In the genomic region with DNA sequence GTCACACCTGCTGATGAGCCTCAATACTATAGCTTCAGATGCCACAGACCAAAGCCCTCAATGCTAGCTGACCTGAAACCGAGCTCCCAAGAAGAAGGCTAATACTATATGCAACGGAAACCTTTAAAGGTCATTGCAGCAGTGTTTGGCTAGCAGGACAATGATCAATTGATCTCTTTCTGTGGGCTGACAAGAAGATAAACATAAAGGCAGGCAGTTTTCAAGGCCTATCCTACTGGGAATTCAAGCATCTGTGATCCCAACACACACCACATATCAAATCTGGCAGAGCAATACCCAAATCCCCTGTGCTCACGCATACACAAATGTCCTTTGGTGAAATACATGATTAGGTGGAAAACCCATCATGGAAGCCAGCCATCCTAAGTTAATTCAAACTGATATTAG, we compare ENCODE assay signal across 31 cellular contexts. TPM values are rescaled to one million over a fixed set of nuclear protein-coding genes. Genes with fewer than 3 reads are reported as not detected.
DNase-seq lines count a peak whose midpoint lies in the region; ATAC-seq and TF ChIP-seq lines count a peak whose summit lies in the region.
"Had no signal": no experiment of that assay in that cellular context is flagged by ENCODE, and none has a peak within 500 bp of the region (broad histone marks: within the 10 kb centered on the region; RNA-seq: fewer than 3 reads in every experiment).

No MANE protein-coding gene starts in this region.

- peaks cover 7% of the 10 kb centered on the region for H3K4me1 ChIP-seq in H9 (ENCODE audit: insufficient read depth, low read length)
- peaks cover 51% of the 10 kb centered on the region for H3K4me1 ChIP-seq in Panc1 (ENCODE audit: control insufficient read depth, insufficient read depth, low read length)
- H3K4me1 ChIP-seq in neural progenitor cell = peaks cover 78% of the 10 kb centered on the region
- H3K4me1 ChIP-seq in OCI-LY7 (ENCODE audit: insufficient read depth, low read length, poor library complexity, severe bottlenecking) = no peaks in the 10 kb centered on the region
- H3K4me1 ChIP-seq: upper lobe of right lung had no signal

- intact Hi-C loops in Panc1 (cut with micrococcal nuclease; ENCODE audit: unreplicated experiment) (no loop called here), OCI-LY7 (cut with micrococcal nuclease; ENCODE audit: unreplicated experiment) (no loop called here)
- intact Hi-C loops in activated CD8-positive, alpha-beta T cell treated with anti-CD3 and anti-CD28 coated beads for 36 hours (cut with micrococcal nuclease) = no loop called here

- in situ Hi-C loops in Panc1 (cut with HindIII; ENCODE audit: low pct_unique_long_range_greater_than_20kb, low sequenced_read_pairs) = no loop called here

- no peak overlapping the region for H3K14ac ChIP-seq in H9 (ENCODE audit: insufficient read depth, low read length)

- H4K8ac ChIP-seq in H9 (replicated peaks; ENCODE audit: insufficient read length, low read depth, low read length) = no peak overlapping the region

- H3K4me3 Mint-ChIP-seq in H9 = no peak overlapping the region
- peak overlapping the region; percentile 81 for H3K4me3 Mint-ChIP-seq in glutamatergic neuron (ENCODE audit: unreplicated experiment)
- H3K4me3 Mint-ChIP-seq in neural progenitor cell = peak overlapping the region; percentile 17
- no peak overlapping the region for H3K4me3 Mint-ChIP-seq in activated CD8-positive, alpha-beta T cell treated with anti-CD3 and anti-CD28 coated beads for 36 hours
- H3K4me3 Mint-ChIP-seq: activated CD8-positive, alpha-beta T cell treated with anti-CD3 and anti-CD28 coated beads, Interleukin-2, amount 10 ng/mL, durations not matched to agents 7 days and 5 days; activated naive CD8-positive, alpha-beta T cell; immature natural killer cell; stimulated activated memory B cell treated with anti-CD40 and anti-IgM and Interleukin-4, amounts not matched to agents 10 μg/mL and 1 μg/mL and 100 μg/mL, for 72 hours; T-helper 17 cell had no signal

- H3K36me3 ChIP-seq in Panc1 (ENCODE audit: control insufficient read depth, insufficient read depth, low read length) = no peaks in the 10 kb centered on the region
- no peaks in the 10 kb centered on the region for H3K36me3 ChIP-seq in neural progenitor cell
- H3K36me3 ChIP-seq in OCI-LY7 (ENCODE audit: insufficient read depth, low read length) = no peaks in the 10 kb centered on the region
- H3K36me3 ChIP-seq: BLaER1, gastrocnemius medialis, right atrium auricular region, upper lobe of right lung had no signal

- H4K20me1 ChIP-seq in H9 (ENCODE audit: control insufficient read depth, insufficient read depth, insufficient read length) (no peaks in the 10 kb centered on the region), neural progenitor cell (ENCODE audit: low read depth) (peaks cover 100% of the 10 kb centered on the region), OCI-LY7 (ENCODE audit: insufficient read depth, low read length) (no peaks in the 10 kb centered on the region)
- H4K20me1 ChIP-seq: BLaER1 had no signal

- H2AFZ ChIP-seq in H9 (ENCODE audit: low read length) (no peak overlapping the region), neural progenitor cell (replicated peaks) (no peak overlapping the region), OCI-LY7 (ENCODE audit: low read length) (no peak overlapping the region)
- H2AFZ ChIP-seq: hepatocyte had no signal

- H3T11ph ChIP-seq in H9 (ENCODE audit: low read length) = no peak overlapping the region

- H3K27ac Mint-ChIP-seq in H9 (peak overlapping the region; percentile 7 to 71 (median 66); a peak in 4 of 7 replicates), glutamatergic neuron (ENCODE audit: unreplicated experiment) (peak overlapping the region; percentile 95), neural progenitor cell (peak overlapping the region; percentile 76)
- H3K27ac Mint-ChIP-seq in activated CD8-positive, alpha-beta T cell treated with anti-CD3 and anti-CD28 coated beads for 36 hours = no peak overlapping the region
- H3K27ac Mint-ChIP-seq: activated CD8-positive, alpha-beta T cell treated with anti-CD3 and anti-CD28 coated beads, Interleukin-2, amount 10 ng/mL, durations not matched to agents 7 days and 5 days; activated naive CD8-positive, alpha-beta T cell; immature natural killer cell; stimulated activated memory B cell treated with anti-CD40 and anti-IgM and Interleukin-4, amounts not matched to agents 10 μg/mL and 1 μg/mL and 100 μg/mL, for 72 hours; T-helper 17 cell had no signal

- peaks cover 6 to 46% (median 25%) of the 10 kb centered on the region in 3 experiments for H3K36me3 Mint-ChIP-seq in H9 (ENCODE audit: insufficient read depth in 1 of 3, low read depth in 3 of 3)
- H3K36me3 Mint-ChIP-seq in glutamatergic neuron (ENCODE audit: unreplicated experiment) = no peaks in the 10 kb centered on the region
- peaks cover 2% of the 10 kb centered on the region for H3K36me3 Mint-ChIP-seq in neural progenitor cell
- no peaks in the 10 kb centered on the region for H3K36me3 Mint-ChIP-seq in activated CD8-positive, alpha-beta T cell treated with anti-CD3 and anti-CD28 coated beads for 36 hours (ENCODE audit: low read depth)
- H3K36me3 Mint-ChIP-seq: activated naive CD8-positive, alpha-beta T cell; immature natural killer cell; stimulated activated memory B cell treated with anti-CD40 and anti-IgM and Interleukin-4, amounts not matched to agents 10 μg/mL and 1 μg/mL and 100 μg/mL, for 72 hours had no signal

- CTCF ChIA-PET in Panc1 (lab: Charles Lee) (interaction anchor here (0.6 kb wide), 1 partner anchor 14 kb away, joined by 13 read pairs; no protein-coding TSS in a partner anchor), OCI-LY7 (lab: Charles Lee; ENCODE audit: unreplicated experiment) (no interaction called here)
- CTCF ChIA-PET in activated CD8-positive, alpha-beta T cell treated with anti-CD3 and anti-CD28 coated beads for 36 hours (lab: Charles Lee) = interaction anchor here (1.2 to 2.0 kb wide), 2 partner anchors 26 to 37 kb away, joined by 3 to 6 read pairs; no protein-coding TSS in a partner anchor

- no peak overlapping the region for H4K5ac ChIP-seq in H9 (ENCODE audit: insufficient read length, low read depth, low read length)

- H2BK12ac ChIP-seq in H9 (ENCODE audit: insufficient read length, low read depth, low read length) = no peak overlapping the region

- H3K79me2 ChIP-seq in H9 (ENCODE audit: insufficient read depth, low read length) (peaks cover 42% of the 10 kb centered on the region; the same call in 1 of the 2 replicates), neural progenitor cell (ENCODE audit: low read depth) (peaks cover 100% of the 10 kb centered on the region), OCI-LY7 (ENCODE audit: insufficient read depth, low read depth, low read length) (no peaks in the 10 kb centered on the region)

- H3K23me2 ChIP-seq in H9 (ENCODE audit: insufficient read length, low read depth, low read length, poor library complexity, severe bottlenecking) = no peaks in the 10 kb centered on the region

- H3K4me2 ChIP-seq in H9 (ENCODE audit: insufficient read depth, insufficient read length, low read length) (no peak overlapping the region), neural progenitor cell (peak overlapping the region; percentile 33), OCI-LY7 (ENCODE audit: low read length) (no peak overlapping the region)
- H3K4me2 ChIP-seq: BLaER1, hepatocyte had no signal

- no peaks in the 10 kb centered on the region for H3K9me3 ChIP-seq in H9 (ENCODE audit: control insufficient read depth, low read depth, low read length)
- H3K9me3 ChIP-seq in Panc1 (ENCODE audit: control insufficient read depth, insufficient read depth, low read depth, low read length) = no peaks in the 10 kb centered on the region
- H3K9me3 ChIP-seq in neural progenitor cell (ENCODE audit: low read depth) = no peaks in the 10 kb centered on the region
- H3K9me3 ChIP-seq in OCI-LY7 (ENCODE audit: low read length) = no peaks in the 10 kb centered on the region
- H3K9me3 ChIP-seq: BLaER1, gastrocnemius medialis, right atrium auricular region, upper lobe of right lung had no signal

- no peak overlapping the region for H2BK15ac ChIP-seq in H9 (ENCODE audit: low read depth, low read length)

- no peak overlapping the region for H2BK120ac ChIP-seq in H9 (ENCODE audit: low read depth, low read length, poor library complexity, severe bottlenecking)

- H2AK5ac ChIP-seq in H9 (ENCODE audit: insufficient read length, low read length) = no peak overlapping the region

- POLR2A ChIA-PET in Panc1 (lab: Charles Lee) (no interaction called here), OCI-LY7 (lab: Charles Lee) (interaction anchor here (0.8 kb wide), 1 partner anchor 10 kb away, joined by 6 read pairs; no protein-coding TSS in a partner anchor)
- POLR2A ChIA-PET in activated CD8-positive, alpha-beta T cell treated with anti-CD3 and anti-CD28 coated beads for 36 hours (lab: Charles Lee) = no interaction called here

- TF ChIP-seq CTCF in H9 (conservative IDR thresholded peaks at IDR 0.05) (no peak), Panc1 (IDR thresholded peaks at IDR 0.05) (no peak), glutamatergic neuron (IDR thresholded peaks at IDR 0.05; ENCODE audit: partially characterized antibody, unreplicated experiment) (no peak), neural progenitor cell (IDR thresholded peaks at IDR 0.05) (no peak), OCI-LY7 (conservative IDR thresholded peaks at IDR 0.05; ENCODE audit: low read length) (no peak)
- TF ChIP-seq CTCF in activated CD8-positive, alpha-beta T cell treated with anti-CD3 and anti-CD28 coated beads for 36 hours (IDR thresholded peaks at IDR 0.05) = no peak

- DNase-seq in H9 = no peak
- no peak for DNase-seq in Panc1 (ENCODE audit: low read depth, low spot score)
- DNase-seq in glutamatergic neuron = no peak
- DNase-seq in neural progenitor cell (ENCODE audit: low spot score) = no peak
- no peak for DNase-seq in activated CD8-positive, alpha-beta T cell treated with anti-CD3 and anti-CD28 coated beads for 36 hours
- no peak for DNase-seq in OCI-LY7 (ENCODE audit: low spot score)
- DNase-seq: activated CD8-positive, alpha-beta T cell treated with anti-CD3 and anti-CD28 coated beads, Interleukin-2, amount 10 ng/mL, durations not matched to agents 7 days and 5 days; activated T-cell treated with anti-CD3 and anti-CD28 coated beads for 4 hours; aorta; central memory CD4-positive, alpha-beta T cell; dermis blood vessel endothelial cell; DMS79; gastrocnemius medialis; GDM1; immature natural killer cell; left colon; NCI-H187 treated with DMSO at 0.1 percent for 48 hours; NCI-H226; stimulated activated CD4-positive, alpha-beta T cell treated with anti-CD3 and anti-CD28 coated beads, Interleukin-2, amount 100 ng/mL, for 48 hours; substantia nigra; T-helper 17 cell; upper lobe of right lung had no signal

- H3K79me1 ChIP-seq in H9 (ENCODE audit: insufficient read depth, low read depth, low read length, poor library complexity, severe bottlenecking) = peaks cover 19% of the 10 kb centered on the region

- H3K4me3 ChIP-seq in Panc1 (ENCODE audit: low read depth in 2 of 2, low read length in 2 of 2) (no peak overlapping the region), neural progenitor cell (no peak overlapping the region), OCI-LY7 (ENCODE audit: low read depth, low read length, poor library complexity, severe bottlenecking) (no peak overlapping the region)
- H3K4me3 ChIP-seq: BLaER1, gastrocnemius medialis, hepatocyte, right atrium auricular region, upper lobe of right lung had no signal

- H3K9me2 ChIP-seq in OCI-LY7 (ENCODE audit: insufficient read depth, low read length) = no peaks in the 10 kb centered on the region

- no peaks in the 10 kb centered on the region for H3K27me3 ChIP-seq in H9 (ENCODE audit: insufficient read depth, low read length)
- H3K27me3 ChIP-seq in Panc1 (ENCODE audit: control insufficient read depth, insufficient read depth, low read length) = no peaks in the 10 kb centered on the region
- no peaks in the 10 kb centered on the region for H3K27me3 ChIP-seq in neural progenitor cell
- H3K27me3 ChIP-seq: BLaER1, gastrocnemius medialis, hepatocyte, right atrium auricular region, upper lobe of right lung had no signal

- H3K9me3 Mint-ChIP-seq in H9 = peaks cover 0 to 3% of the 10 kb centered on the region in 2 experiments; a peak in 3 of 5 replicates
- H3K9me3 Mint-ChIP-seq in glutamatergic neuron (ENCODE audit: unreplicated experiment) = peaks cover 3% of the 10 kb centered on the region
- no peaks in the 10 kb centered on the region for H3K9me3 Mint-ChIP-seq in neural progenitor cell
- no peaks in the 10 kb centered on the region for H3K9me3 Mint-ChIP-seq in activated CD8-positive, alpha-beta T cell treated with anti-CD3 and anti-CD28 coated beads for 36 hours
- H3K9me3 Mint-ChIP-seq: immature natural killer cell; stimulated activated memory B cell treated with anti-CD40 and anti-IgM and Interleukin-4, amounts not matched to agents 10 μg/mL and 1 μg/mL and 100 μg/mL, for 72 hours had no signal

- ATAC-seq in Panc1 = no peak
- ATAC-seq in HG03439 (IDR thresholded peaks at IDR 0.05; ENCODE audit: unreplicated experiment) = no peak
- ATAC-seq in activated CD8-positive, alpha-beta T cell treated with anti-CD3 and anti-CD28 coated beads for 36 hours = no peak
- ATAC-seq in GM19023 (IDR thresholded peaks at IDR 0.05; ENCODE audit: unreplicated experiment) = no peak
- ATAC-seq: activated CD8-positive, alpha-beta T cell treated with anti-CD3 and anti-CD28 coated beads, Interleukin-2, amount 10 ng/mL, durations not matched to agents 7 days and 5 days; gastrocnemius medialis; left colon; SK-N-SH treated with all-trans-retinoic acid at 6 μM for 48 hours; stimulated activated memory B cell treated with anti-CD40 and anti-IgM and Interleukin-4, amounts not matched to agents 10 μg/mL and 1 μg/mL and 100 μg/mL, for 72 hours; T-helper 17 cell; upper lobe of right lung had no signal

- BruUV-seq in Panc1 (replicated peaks; lab: Mats Ljungman, UMichigan) (TSS peak; percentile 0), OCI-LY7 (replicated peaks; lab: Mats Ljungman, UMichigan) (no TSS peak)

- H3K27ac ChIP-seq in H9 (ENCODE audit: insufficient read length, low read depth, low read length) (no peak overlapping the region), Panc1 (ENCODE audit: low read length) (no peak overlapping the region), neural progenitor cell (peak overlapping the region; percentile 42), OCI-LY7 (ENCODE audit: low read depth, low read length, poor library complexity, severe bottlenecking) (no peak overlapping the region)
- H3K27ac ChIP-seq: BLaER1, gastrocnemius medialis, hepatocyte, HL-60, right atrium auricular region, upper lobe of right lung had no signal

- H3K4me1 Mint-ChIP-seq in H9 = peaks cover 74 to 87% of the 10 kb centered on the region in 2 experiments
- H3K4me1 Mint-ChIP-seq in glutamatergic neuron (ENCODE audit: low read depth, unreplicated experiment) = peaks cover 49% of the 10 kb centered on the region
- peaks cover 59% of the 10 kb centered on the region for H3K4me1 Mint-ChIP-seq in neural progenitor cell
- no peaks in the 10 kb centered on the region for H3K4me1 Mint-ChIP-seq in activated CD8-positive, alpha-beta T cell treated with anti-CD3 and anti-CD28 coated beads for 36 hours (ENCODE audit: low read depth)
- H3K4me1 Mint-ChIP-seq: immature natural killer cell; stimulated activated memory B cell treated with anti-CD40 and anti-IgM and Interleukin-4, amounts not matched to agents 10 μg/mL and 1 μg/mL and 100 μg/mL, for 72 hours; T-helper 17 cell had no signal

- no peak overlapping the region for H4K91ac ChIP-seq in H9 (ENCODE audit: insufficient read length, low read depth, low read length)

- H3K27me3 Mint-ChIP-seq in H9 (ENCODE audit: low read depth) (no peaks in the 10 kb centered on the region), glutamatergic neuron (ENCODE audit: unreplicated experiment) (no peaks in the 10 kb centered on the region), neural progenitor cell (ENCODE audit: insufficient read depth, low read depth) (peaks cover 8% of the 10 kb centered on the region)
- peaks cover 10% of the 10 kb centered on the region for H3K27me3 Mint-ChIP-seq in activated CD8-positive, alpha-beta T cell treated with anti-CD3 and anti-CD28 coated beads for 36 hours

- no peak overlapping the region for H3K56ac ChIP-seq in H9 (ENCODE audit: insufficient read length, low read depth, low read length)

- no peak overlapping the region for H3K4ac ChIP-seq in H9 (ENCODE audit: low read depth, low read length)

- H3K18ac ChIP-seq in H9 (ENCODE audit: insufficient read length, low read depth, low read length) = no peak overlapping the region

- H3K9ac ChIP-seq in H9 (ENCODE audit: extremely low read depth, insufficient read length, low read length) = no peak overlapping the region
- no peak overlapping the region for H3K9ac ChIP-seq in neural progenitor cell
- H3K9ac ChIP-seq: BLaER1 had no signal

- no peak overlapping the region for H2BK5ac ChIP-seq in H9 (ENCODE audit: insufficient read length, low read length)

- peaks cover 34% of the 10 kb centered on the region for H3F3A ChIP-seq in neural progenitor cell (ENCODE audit: low read depth)

- H3K23ac ChIP-seq in H9 (ENCODE audit: insufficient read length, low read depth, low read length) = no peak overlapping the region

- no peak overlapping the region for H2BK20ac ChIP-seq in H9 (ENCODE audit: low read depth, low read length, poor library complexity, severe bottlenecking)

- no CpG with 5 or more reads among the region's 3 CpGs for WGBS in H9 (ENCODE audit: extremely low coverage, insufficient read length, low lambda C conversion rate)

RNA-seq across cellular contexts. Expression of a gene that starts 12.4 kb away (rescaled TPM):
- total RNA-seq in H9 (2021) (97.1 and 99.2 TPM in 2 replicates), Panc1 (2021; ENCODE audit: unreplicated experiment) (61.8 TPM), glutamatergic neuron (ENCODE audit: unreplicated experiment) (87.1 TPM), neural progenitor cell (ENCODE audit: low replicate concordance) (219 and 274 TPM in 2 replicates), OCI-LY7 (2022) (0.06 TPM in 1 of 2 replicates, not detected in the other)
- polyA plus RNA-seq in Panc1 (2012; ENCODE audit: insufficient read length) = 71.4 TPM
- total RNA-seq in activated CD8-positive, alpha-beta T cell treated with anti-CD3 and anti-CD28 coated beads for 36 hours = under 1 TPM in 1 of 2 experiments, not detected in 1; 0.09 TPM
- 1.2 TPM in 1 of 2 replicates, not detected in the other for total RNA-seq in OCI-LY7 (2014; rRNA removed; shearing (Covaris generic))

RNA-seq across cellular contexts. Expression of a gene that starts 46.4 kb away (rescaled TPM):
- 40.0 and 41.3 TPM in 2 replicates for total RNA-seq in H9 (2021)
- 44.2 TPM for total RNA-seq in Panc1 (2021; ENCODE audit: unreplicated experiment)
- polyA plus RNA-seq in Panc1 (2012; ENCODE audit: insufficient read length) = 4.6 TPM
- total RNA-seq in glutamatergic neuron (ENCODE audit: unreplicated experiment) = 44.7 TPM
- 44.5 and 82.1 TPM in 2 replicates for total RNA-seq in neural progenitor cell (ENCODE audit: low replicate concordance)
- total RNA-seq in activated CD8-positive, alpha-beta T cell treated with anti-CD3 and anti-CD28 coated beads for 36 hours = 10 to 100 TPM; 26.9 to 28.9 TPM
- 19.7 and 22.7 TPM in 2 replicates for total RNA-seq in OCI-LY7 (2014; rRNA removed; shearing (Covaris generic))
- 31.6 and 34.6 TPM in 2 replicates for total RNA-seq in OCI-LY7 (2022)

Comparison
In these comparisons a context has a peak if more than half of its experiments do, and no peak if none do; other contexts are left out.
1. H3K4me3 Mint-ChIP-seq: peak in glutamatergic neuron (single experiment) and neural progenitor cell (single experiment); none in H9 (0 of 2) and activated CD8-positive, alpha-beta T cell treated with anti-CD3 and anti-CD28 coated beads for 36 hours (single experiment).
2. RNA of a gene that starts 12.4 kb away (total RNA-seq): 219 to 274 TPM in neural progenitor cell, 97.1 to 99.2 TPM in H9, 87.1 TPM in glutamatergic neuron (single experiment) and 61.8 TPM in Panc1 (single experiment); 0.06 to 1.2 TPM in OCI-LY7 and 0.09 TPM in activated CD8-positive, alpha-beta T cell treated with anti-CD3 and anti-CD28 coated beads for 36 hours; every median in the first group is over 10 times any median in the second.